In genomic region chr17:760371-760770, GRCh38 we compare ENCODE assay signal across 21 cellular contexts. TPM values are rescaled to one million over a fixed set of nuclear protein-coding genes. Genes with fewer than 3 reads are reported as not detected.
DNase-seq lines count a peak whose midpoint lies in the region; ATAC-seq and TF ChIP-seq lines count a peak whose summit lies in the region.
"Had no signal": no experiment of that assay in that cellular context is flagged by ENCODE, and none has a peak within 500 bp of the region (broad histone marks: within the 10 kb centered on the region; RNA-seq: fewer than 3 reads in every experiment).

No MANE protein-coding gene starts in this region.

- H3K36me3 Mint-ChIP-seq in T-helper 17 cell (ENCODE audit: low read depth) (peaks cover 7% of the 10 kb centered on the region), nephron progenitor cell (ENCODE audit: low read depth) (peaks cover 82% of the 10 kb centered on the region)

- H3K27me3 ChIP-seq in heart left ventricle: no peaks in the 10 kb centered on the region
- no peaks in the 10 kb centered on the region for H3K27me3 ChIP-seq in right cardiac atrium (ENCODE audit: control insufficient read depth, insufficient read depth)
- H3K27me3 ChIP-seq in sigmoid colon: no peaks in the 10 kb centered on the region
- H3K27me3 ChIP-seq: BLaER1 had no signal

- H3K27me3 Mint-ChIP-seq in T-helper 17 cell (no peaks in the 10 kb centered on the region), nephron progenitor cell (ENCODE audit: low read depth, poor library complexity) (no peaks in the 10 kb centered on the region)
- H3K27me3 Mint-ChIP-seq: CD4-positive, CD25-positive, alpha-beta regulatory T cell had no signal

- H3K4me3 Mint-ChIP-seq in T-helper 17 cell (no peak overlapping the region), nephron progenitor cell (no peak overlapping the region)

- no peaks in the 10 kb centered on the region for H3K9me3 Mint-ChIP-seq in nephron progenitor cell
- H3K9me3 Mint-ChIP-seq: CD4-positive, CD25-positive, alpha-beta regulatory T cell had no signal

- H3K9me3 ChIP-seq in T-helper 17 cell (ENCODE audit: control insufficient read depth, low read length, poor library complexity, severe bottlenecking) (no peaks in the 10 kb centered on the region), heart left ventricle (no peaks in the 10 kb centered on the region), right cardiac atrium (ENCODE audit: control insufficient read depth, low read length) (no peaks in the 10 kb centered on the region), sigmoid colon (no peaks in the 10 kb centered on the region)
- H3K9me3 ChIP-seq: BLaER1 had no signal

- TF ChIP-seq CTCF in heart left ventricle (IDR thresholded peaks at IDR 0.05): no peak
- TF ChIP-seq CTCF in sigmoid colon (IDR thresholded peaks at IDR 0.05): no peak
- no peak for TF ChIP-seq CTCF in nephron progenitor cell (IDR thresholded peaks at IDR 0.05)

- H3K4me1 Mint-ChIP-seq in T-helper 17 cell (peaks cover 3% of the 10 kb centered on the region), nephron progenitor cell (peaks cover 10% of the 10 kb centered on the region)
- H3K4me1 Mint-ChIP-seq: CD4-positive, CD25-positive, alpha-beta regulatory T cell had no signal

- H3K4me1 ChIP-seq in heart left ventricle: peaks cover 0 to 23% (median 0%) of the 10 kb centered on the region in 12 donors
- H3K4me1 ChIP-seq in right cardiac atrium (ENCODE audit: control insufficient read depth, insufficient read depth, low read length): no peaks in the 10 kb centered on the region
- no peaks in the 10 kb centered on the region for H3K4me1 ChIP-seq in sigmoid colon
- H3K4me1 ChIP-seq: BLaER1 had no signal

- H3K4me3 ChIP-seq in heart left ventricle (no peak overlapping the region), right cardiac atrium (ENCODE audit: low read length) (no peak overlapping the region), sigmoid colon (no peak overlapping the region)
- H3K4me3 ChIP-seq: BLaER1, PC-9 had no signal

- peaks cover 0 to 83% (median 75%) of the 10 kb centered on the region in 9 donors for H3K36me3 ChIP-seq in heart left ventricle
- peaks cover 0 to 79% (median 10%) of the 10 kb centered on the region in 4 donors for H3K36me3 ChIP-seq in sigmoid colon

- TF ChIP-seq POLR2A in heart left ventricle (IDR thresholded peaks at IDR 0.05) (no peak), sigmoid colon (IDR thresholded peaks at IDR 0.05) (no peak)

- TF ChIP-seq EP300 in sigmoid colon (IDR thresholded peaks at IDR 0.05): no peak

- no peak for DNase-seq in T-helper 17 cell
- peak; percentile 52 to 72 (median 68) for DNase-seq in heart left ventricle
- DNase-seq in right cardiac atrium: peak; percentile 46 to 80 (median 61)
- no peak for DNase-seq in sigmoid colon
- DNase-seq in kidney glomerular epithelial cell (lab: John Stamatoyannopoulos, UW): no peak
- no peak for DNase-seq in nephron progenitor cell
- no peak for DNase-seq in NCI-H748 treated with DMSO at 0.1 percent for 48 hours (lab: John Stamatoyannopoulos, UW)
- DNase-seq: CD4-positive, CD25-positive, alpha-beta regulatory T cell; HCEC 1CT; IMR-90; KG1; NCI-H1092; NCI-H1417 treated with DMSO at 0.1 percent for 48 hours; NCI-H187; NCI-H2081 treated with DMSO at 0.1 percent for 48 hours; NCI-H2171; NCI-H524; NCI-H82; PC-9; SHP77 had no signal

- intact Hi-C loops in heart left ventricle (cut with DNase I): no loop called here
- intact Hi-C loops in right cardiac atrium (cut with DNase I): no loop called here
- intact Hi-C loops in sigmoid colon (cut with DNase I): no loop called here

- WGBS in heart left ventricle, 4 donors: 48 to 59% (median 55%) methylated on average over 9 of the region's 9 CpGs
- 65% methylated on average over 9 of the region's 9 CpGs for WGBS in right cardiac atrium
- WGBS in sigmoid colon, 2 donors: 90 to 92% methylated on average over 9 of the region's 9 CpGs

- H3K27ac ChIP-seq in heart left ventricle (peak overlapping the region; percentile 28 to 84 (median 68)), right cardiac atrium (ENCODE audit: low read length) (peak overlapping the region; percentile 75), sigmoid colon (peak overlapping the region in 3 of 4 donors; percentile 14 to 57 (median 38))
- H3K27ac ChIP-seq: BLaER1, PC-9 had no signal

- peak overlapping the region; percentile 72 for H3K27ac Mint-ChIP-seq in T-helper 17 cell
- H3K27ac Mint-ChIP-seq in nephron progenitor cell: no peak overlapping the region

- ATAC-seq in T-helper 17 cell (no peak), heart left ventricle (peak; percentile 74 to 91 (median 80)), right cardiac atrium (peak; percentile 79 to 80)

RNA-seq across cellular contexts. Expression of gene GEMIN4, which starts 8.3 kb away (rescaled TPM):
- total RNA-seq in T-helper 17 cell (10 to 100 TPM; 11.5 to 13.4 TPM), heart left ventricle (10 to 100 TPM in 5 of 9 donors, 1 to 10 TPM in 4; 8.7 to 20.8 (median 10.7) TPM), right cardiac atrium (10 to 100 TPM; 12.5 to 15.7 (median 15.1) TPM), sigmoid colon (10 to 100 TPM; 11.4 to 19.4 (median 15.7) TPM)
- polyA plus RNA-seq in heart left ventricle (1 to 10 TPM; 3.2 to 9.0 TPM), right cardiac atrium (5.6 TPM), sigmoid colon (10 to 100 TPM in 1 of 3 donors, 1 to 10 TPM in 2; 3.0 to 14.8 (median 4.9) TPM)

RNA-seq across cellular contexts. Expression of gene GLOD4, which starts 21.7 kb away (rescaled TPM):
- 10 to 100 TPM; 60.6 to 64.8 TPM for total RNA-seq in T-helper 17 cell
- 10 to 100 TPM; 21.7 to 39.7 (median 26.8) TPM for total RNA-seq in heart left ventricle
- 10 to 100 TPM; 14.0 to 20.4 TPM for polyA plus RNA-seq in heart left ventricle
- total RNA-seq in right cardiac atrium: 10 to 100 TPM; 32.4 to 42.9 (median 36.1) TPM
- polyA plus RNA-seq in right cardiac atrium: 23.6 TPM
- total RNA-seq in sigmoid colon: 10 to 100 TPM; 28.8 to 42.7 (median 35.7) TPM
- polyA plus RNA-seq in sigmoid colon: 10 to 100 TPM; 56.1 to 85.5 (median 79.3) TPM

RNA-seq across cellular contexts. Expression of gene MRM3, which starts 21.8 kb away (rescaled TPM):
- total RNA-seq in T-helper 17 cell: 10 to 100 TPM; 28.1 to 29.6 TPM
- 10 to 100 TPM; 14.8 to 35.4 (median 18.3) TPM for total RNA-seq in heart left ventricle
- polyA plus RNA-seq in heart left ventricle: 10 to 100 TPM; 17.9 to 27.1 TPM
- total RNA-seq in right cardiac atrium: 10 to 100 TPM; 15.6 to 19.2 (median 17.9) TPM
- 20.0 TPM for polyA plus RNA-seq in right cardiac atrium
- total RNA-seq in sigmoid colon: 10 to 100 TPM; 11.0 to 22.4 (median 18.0) TPM
- polyA plus RNA-seq in sigmoid colon: 10 to 100 TPM; 10.4 to 17.4 (median 11.4) TPM

RNA-seq across cellular contexts. Expression of gene TLCD3A, which starts 28.0 kb away (rescaled TPM):
- 1 to 10 TPM in 1 of 2 donors, under 1 TPM in 1; 0.85 to 1.8 TPM for total RNA-seq in T-helper 17 cell
- 1 to 10 TPM; 1.5 to 4.7 (median 2.9) TPM for total RNA-seq in heart left ventricle
- polyA plus RNA-seq in heart left ventricle: 1 to 10 TPM in 1 of 2 donors, under 1 TPM in 1; 0.76 to 3.3 TPM
- total RNA-seq in right cardiac atrium: 1 to 10 TPM; 3.2 to 5.0 (median 4.1) TPM
- 1.7 TPM for polyA plus RNA-seq in right cardiac atrium
- total RNA-seq in sigmoid colon: 1 to 10 TPM; 2.6 to 9.4 (median 3.5) TPM
- polyA plus RNA-seq in sigmoid colon: 10 to 100 TPM in 1 of 3 donors, 1 to 10 TPM in 2; 1.8 to 10.3 (median 4.8) TPM

RNA-seq across cellular contexts. Expression of gene VPS53, which starts 45.7 kb away (rescaled TPM):
- total RNA-seq in T-helper 17 cell (10 to 100 TPM; 57.8 to 80.7 TPM), heart left ventricle (10 to 100 TPM; 11.0 to 50.5 (median 40.2) TPM), right cardiac atrium (10 to 100 TPM; 37.8 to 58.9 (median 44.7) TPM), sigmoid colon (10 to 100 TPM; 15.3 to 28.5 (median 23.5) TPM)
- polyA plus RNA-seq in heart left ventricle (10 to 100 TPM in 1 of 2 donors, 1 to 10 TPM in 1; 7.8 to 14.7 TPM), right cardiac atrium (9.6 TPM), sigmoid colon (10 to 100 TPM in 2 of 3 donors, 1 to 10 TPM in 1; 4.6 to 20.8 (median 10.2) TPM)

Comparison
In these comparisons a context has a peak if more than half of its experiments do, and no peak if none do; other contexts are left out.
1. DNase-seq: peak in heart left ventricle (5 of 5) and right cardiac atrium (3 of 3); none in T-helper 17 cell (0 of 3), sigmoid colon (single experiment), kidney glomerular epithelial cell (single experiment), nephron progenitor cell (single experiment) and NCI-H748 treated with DMSO at 0.1 percent for 48 hours (single experiment).
2. Peak in every context shown above with its lines, with median percentiles within 50 percentile points of each other: H3K27ac ChIP-seq.